In the genomic region with DNA sequence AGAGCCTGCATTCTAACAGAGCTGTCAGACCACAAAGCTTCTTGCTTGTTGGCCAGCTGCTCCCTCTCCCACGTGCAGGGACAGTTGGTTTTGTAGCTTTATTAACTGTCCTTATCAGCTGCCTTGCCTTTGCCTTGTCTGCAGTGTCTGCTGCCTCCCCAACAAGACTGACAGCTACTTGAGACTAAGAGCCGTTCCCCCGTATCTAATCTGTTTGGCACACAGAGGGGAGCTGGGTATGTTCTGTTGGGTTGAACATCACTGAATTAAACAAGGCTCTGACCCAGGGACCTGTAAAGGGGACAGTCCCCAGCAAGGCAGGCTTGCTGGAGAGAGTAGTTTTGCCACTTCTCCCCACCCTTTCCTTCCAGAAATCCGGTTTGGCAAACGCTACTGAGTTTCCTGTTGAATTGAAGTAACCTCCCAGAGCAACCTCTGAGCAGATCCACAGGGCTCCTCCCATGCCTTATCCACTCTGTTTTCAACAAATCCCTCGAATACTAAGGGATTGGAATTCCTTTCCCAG, we compare ENCODE assay signal across 1 cellular context.
TF ChIP-seq lines count a peak whose summit lies in the region.

No MANE protein-coding gene starts in this region.

TF ChIP-seq in K562, 482 proteins besides CTCF, POLR2A, EP300 and RAD21 (continued from another document and continues in another):
- TF ChIP-seq, protein P1, sequence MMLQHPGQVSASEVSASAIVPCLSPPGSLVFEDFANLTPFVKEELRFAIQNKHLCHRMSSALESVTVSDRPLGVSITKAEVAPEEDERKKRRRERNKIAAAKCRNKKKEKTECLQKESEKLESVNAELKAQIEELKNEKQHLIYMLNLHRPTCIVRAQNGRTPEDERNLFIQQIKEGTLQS (IDR thresholded peaks at IDR 0.05) = no peak
- TF ChIP-seq, protein P1 (CRISPR knock-in tag; conservative IDR thresholded peaks at IDR 0.05) = no peak
- TF ChIP-seq, protein P2, sequence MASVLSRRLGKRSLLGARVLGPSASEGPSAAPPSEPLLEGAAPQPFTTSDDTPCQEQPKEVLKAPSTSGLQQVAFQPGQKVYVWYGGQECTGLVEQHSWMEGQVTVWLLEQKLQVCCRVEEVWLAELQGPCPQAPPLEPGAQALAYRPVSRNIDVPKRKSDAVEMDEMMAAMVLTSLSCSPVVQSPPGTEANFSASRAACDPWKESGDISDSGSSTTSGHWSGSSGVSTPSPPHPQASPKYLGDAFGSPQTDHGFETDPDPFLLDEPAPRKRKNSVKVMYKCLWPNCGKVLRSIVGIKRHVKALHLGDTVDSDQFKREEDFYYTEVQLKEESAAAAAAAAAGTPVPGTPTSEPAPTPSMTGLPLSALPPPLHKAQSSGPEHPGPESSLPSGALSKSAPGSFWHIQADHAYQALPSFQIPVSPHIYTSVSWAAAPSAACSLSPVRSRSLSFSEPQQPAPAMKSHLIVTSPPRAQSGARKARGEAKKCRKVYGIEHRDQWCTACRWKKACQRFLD (CRISPR knock-in tag; IDR thresholded peaks at IDR 0.05) = no peak
- TF ChIP-seq MTA2 (IDR thresholded peaks at IDR 0.05; ENCODE audit: low read depth) (peak; percentile 9; the same call in 1 of the 2 replicates), STAT5A (IDR thresholded peaks at IDR 0.05; ENCODE audit: borderline replicate concordance, low read length) (0 out of 2 replicates have a peak, but pooled peaks have one; percentile 25), ELF1 (tag; IDR thresholded peaks at IDR 0.05) (no peak), PTTG1 (tag; IDR thresholded peaks at IDR 0.05; ENCODE audit: low read depth) (no peak), ZC3H8 (IDR thresholded peaks at IDR 0.05) (no peak), DPF2 (IDR thresholded peaks at IDR 0.05) (0 out of 2 replicates have a peak, but pooled peaks have one; percentile 38), ZNF766 (CRISPR knock-in tag; conservative IDR thresholded peaks at IDR 0.05) (0 out of 2 replicates have a peak, but pooled peaks have one; percentile 52), ARNT (IDR thresholded peaks at IDR 0.05) (no peak), TEAD4 (IDR thresholded peaks at IDR 0.05; ENCODE audit: low read length) (peak; percentile 41; the same call in 1 of the 2 replicates), TEAD4 (CRISPR knock-in tag; IDR thresholded peaks at IDR 0.05; ENCODE audit: borderline replicate concordance) (no peak), POLR3A (IDR thresholded peaks at IDR 0.05; ENCODE audit: borderline replicate concordance, extremely low read depth, insufficient read depth, insufficient read length) (no peak), MEIS2 (IDR thresholded peaks at IDR 0.05; ENCODE audit: partially characterized antibody) (peak; percentile 76), ZNF699 (CRISPR knock-in tag; IDR thresholded peaks at IDR 0.05; ENCODE audit: insufficient replicate concordance) (no peak), NFIC (IDR thresholded peaks at IDR 0.05) (peak; percentile 13; the same call in 1 of the 2 replicates), ARID3B (CRISPR knock-in tag; IDR thresholded peaks at IDR 0.05; ENCODE audit: borderline replicate concordance) (no peak), FOSL1 (tag; conservative IDR thresholded peaks at IDR 0.05) (no peak), TCF3 (CRISPR knock-in tag; IDR thresholded peaks at IDR 0.05) (peak; percentile 31; the same call in 1 of the 2 replicates), SMARCA4 (IDR thresholded peaks at IDR 0.05) (no peak), POLR2H (tag; IDR thresholded peaks at IDR 0.05; ENCODE audit: low read depth) (no peak), ZNF184 (CRISPR knock-in tag; IDR thresholded peaks at IDR 0.05) (no peak), IRF2 (CRISPR knock-in tag; IDR thresholded peaks at IDR 0.05) (no peak), MAZ (CRISPR knock-in tag; conservative IDR thresholded peaks at IDR 0.05 in 1 of 2, IDR thresholded peaks at IDR 0.05 in 1 of 2) (0 out of 4 replicates have a peak, but pooled peaks of 1 of the 2 experiments have one; percentile 29), CHD4 (IDR thresholded peaks at IDR 0.05; ENCODE audit: insufficient read depth, insufficient replicate concordance, low read depth, low read length, poor library complexity, severe bottlenecking) (no peak), GTF3C2 (IDR thresholded peaks at IDR 0.05; ENCODE audit: borderline replicate concordance, extremely low read depth, insufficient read length) (no peak), ZNF644 (tag; IDR thresholded peaks at IDR 0.05; ENCODE audit: low read depth) (no peak), PKNOX1 (IDR thresholded peaks at IDR 0.05) (peak; percentile 90), ESRRA (IDR thresholded peaks at IDR 0.05; ENCODE audit: borderline replicate concordance, low read depth) (no peak), ZNF175 (CRISPR knock-in tag; IDR thresholded peaks at IDR 0.05; ENCODE audit: low read depth) (no peak), ZNF717 (CRISPR knock-in tag; IDR thresholded peaks at IDR 0.05) (no peak), HDAC2 (IDR thresholded peaks at IDR 0.05) (no peak), ATF1 (CRISPR knock-in tag; IDR thresholded peaks at IDR 0.05) (no peak), ATF1 (tag; IDR thresholded peaks at IDR 0.05) (no peak), CBFA2T2 (conservative IDR thresholded peaks at IDR 0.05) (peak; percentile 78), MED1 (CRISPR knock-in tag; IDR thresholded peaks at IDR 0.05; ENCODE audit: borderline replicate concordance) (no peak), CBX8 (IDR thresholded peaks at IDR 0.05; ENCODE audit: borderline replicate concordance, extremely low read depth, low read depth, low read length, poor library complexity, severe bottlenecking) (no peak), SMAD4 (CRISPR knock-in tag; conservative IDR thresholded peaks at IDR 0.05) (peak; percentile 66), BRD4 (IDR thresholded peaks at IDR 0.05) (no peak), ZNF239 (CRISPR knock-in tag; IDR thresholded peaks at IDR 0.05) (peak; percentile 82), NCOR1 (IDR thresholded peaks at IDR 0.05) (peak; percentile 71), ARID1B (IDR thresholded peaks at IDR 0.05) (peak; percentile 62), HNRNPH1 (optimal IDR thresholded peaks at IDR 0.05; ENCODE audit: low read depth, low read length) (no peak), ZKSCAN1 (IDR thresholded peaks at IDR 0.05; ENCODE audit: low read depth, low read length) (no peak), IFI16 (CRISPR knock-in tag; IDR thresholded peaks at IDR 0.05) (no peak)
- TF ChIP-seq, protein P3, sequence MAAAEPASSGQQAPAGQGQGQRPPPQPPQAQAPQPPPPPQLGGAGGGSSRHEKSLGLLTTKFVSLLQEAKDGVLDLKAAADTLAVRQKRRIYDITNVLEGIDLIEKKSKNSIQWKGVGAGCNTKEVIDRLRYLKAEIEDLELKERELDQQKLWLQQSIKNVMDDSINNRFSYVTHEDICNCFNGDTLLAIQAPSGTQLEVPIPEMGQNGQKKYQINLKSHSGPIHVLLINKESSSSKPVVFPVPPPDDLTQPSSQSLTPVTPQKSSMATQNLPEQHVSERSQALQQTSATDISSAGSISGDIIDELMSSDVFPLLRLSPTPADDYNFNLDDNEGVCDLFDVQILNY (CRISPR knock-in tag; IDR thresholded peaks at IDR 0.05) = no peak
- TF ChIP-seq, protein P4, sequence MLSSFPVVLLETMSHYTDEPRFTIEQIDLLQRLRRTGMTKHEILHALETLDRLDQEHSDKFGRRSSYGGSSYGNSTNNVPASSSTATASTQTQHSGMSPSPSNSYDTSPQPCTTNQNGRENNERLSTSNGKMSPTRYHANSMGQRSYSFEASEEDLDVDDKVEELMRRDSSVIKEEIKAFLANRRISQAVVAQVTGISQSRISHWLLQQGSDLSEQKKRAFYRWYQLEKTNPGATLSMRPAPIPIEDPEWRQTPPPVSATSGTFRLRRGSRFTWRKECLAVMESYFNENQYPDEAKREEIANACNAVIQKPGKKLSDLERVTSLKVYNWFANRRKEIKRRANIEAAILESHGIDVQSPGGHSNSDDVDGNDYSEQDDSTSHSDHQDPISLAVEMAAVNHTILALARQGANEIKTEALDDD (IDR thresholded peaks at IDR 0.05) = no peak
- TF ChIP-seq, protein P5, sequence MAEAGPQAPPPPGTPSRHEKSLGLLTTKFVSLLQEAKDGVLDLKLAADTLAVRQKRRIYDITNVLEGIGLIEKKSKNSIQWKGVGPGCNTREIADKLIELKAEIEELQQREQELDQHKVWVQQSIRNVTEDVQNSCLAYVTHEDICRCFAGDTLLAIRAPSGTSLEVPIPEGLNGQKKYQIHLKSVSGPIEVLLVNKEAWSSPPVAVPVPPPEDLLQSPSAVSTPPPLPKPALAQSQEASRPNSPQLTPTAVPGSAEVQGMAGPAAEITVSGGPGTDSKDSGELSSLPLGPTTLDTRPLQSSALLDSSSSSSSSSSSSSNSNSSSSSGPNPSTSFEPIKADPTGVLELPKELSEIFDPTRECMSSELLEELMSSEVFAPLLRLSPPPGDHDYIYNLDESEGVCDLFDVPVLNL (CRISPR knock-in tag; IDR thresholded peaks at IDR 0.05; ENCODE audit: low read depth) = no peak
- TF ChIP-seq, protein P6, sequence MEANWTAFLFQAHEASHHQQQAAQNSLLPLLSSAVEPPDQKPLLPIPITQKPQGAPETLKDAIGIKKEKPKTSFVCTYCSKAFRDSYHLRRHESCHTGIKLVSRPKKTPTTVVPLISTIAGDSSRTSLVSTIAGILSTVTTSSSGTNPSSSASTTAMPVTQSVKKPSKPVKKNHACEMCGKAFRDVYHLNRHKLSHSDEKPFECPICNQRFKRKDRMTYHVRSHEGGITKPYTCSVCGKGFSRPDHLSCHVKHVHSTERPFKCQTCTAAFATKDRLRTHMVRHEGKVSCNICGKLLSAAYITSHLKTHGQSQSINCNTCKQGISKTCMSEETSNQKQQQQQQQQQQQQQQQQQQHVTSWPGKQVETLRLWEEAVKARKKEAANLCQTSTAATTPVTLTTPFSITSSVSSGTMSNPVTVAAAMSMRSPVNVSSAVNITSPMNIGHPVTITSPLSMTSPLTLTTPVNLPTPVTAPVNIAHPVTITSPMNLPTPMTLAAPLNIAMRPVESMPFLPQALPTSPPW (CRISPR knock-in tag; IDR thresholded peaks at IDR 0.05) = peak; percentile 20; the same call in 1 of the 2 replicates
- TF ChIP-seq, protein P7, sequence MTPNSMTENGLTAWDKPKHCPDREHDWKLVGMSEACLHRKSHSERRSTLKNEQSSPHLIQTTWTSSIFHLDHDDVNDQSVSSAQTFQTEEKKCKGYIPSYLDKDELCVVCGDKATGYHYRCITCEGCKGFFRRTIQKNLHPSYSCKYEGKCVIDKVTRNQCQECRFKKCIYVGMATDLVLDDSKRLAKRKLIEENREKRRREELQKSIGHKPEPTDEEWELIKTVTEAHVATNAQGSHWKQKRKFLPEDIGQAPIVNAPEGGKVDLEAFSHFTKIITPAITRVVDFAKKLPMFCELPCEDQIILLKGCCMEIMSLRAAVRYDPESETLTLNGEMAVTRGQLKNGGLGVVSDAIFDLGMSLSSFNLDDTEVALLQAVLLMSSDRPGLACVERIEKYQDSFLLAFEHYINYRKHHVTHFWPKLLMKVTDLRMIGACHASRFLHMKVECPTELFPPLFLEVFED (CRISPR knock-in tag; conservative IDR thresholded peaks at IDR 0.05) = no peak
